13 cellular contexts compared by ENCODE assay signal in genomic region chr4:48899950-48900349, GRCh38. TPM values are rescaled to one million over a fixed set of nuclear protein-coding genes. Genes with fewer than 3 reads are reported as not detected.
DNase-seq lines count a peak whose midpoint lies in the region; ATAC-seq, FAIRE-seq and TF ChIP-seq lines count a peak whose summit lies in the region.
"Had no signal": no experiment of that assay in that cellular context is flagged by ENCODE, and none has a peak within 500 bp of the region (broad histone marks: within the 10 kb centered on the region; RNA-seq: fewer than 3 reads in every experiment).

No MANE protein-coding gene starts in this region.

- 89 to 92% methylated on average over 4 of the region's 4 CpGs for WGBS in aorta, 2 donors
- WGBS in small intestine, 3 donors = 89 to 96% (median 89%) methylated on average over 4 of the region's 4 CpGs

- no peak for FAIRE-seq in small intestine (lab: Jason Lieb, UNC)
- FAIRE-seq: RCC 7860 had no signal

- peaks cover 0 to 12% of the 10 kb centered on the region in 2 donors for H3K36me3 ChIP-seq in aorta (ENCODE audit: control insufficient read depth in 1 of 2, insufficient read depth in 2 of 2, low read length in 1 of 2)
- peaks cover 5 to 11% of the 10 kb centered on the region in 2 donors for H3K36me3 ChIP-seq in small intestine (ENCODE audit: control insufficient read depth in 2 of 2, insufficient read depth in 2 of 2, low read length in 2 of 2)

- H3K9me3 ChIP-seq in aorta (ENCODE audit: control insufficient read depth, low read length) = no peaks in the 10 kb centered on the region
- H3K9me3 ChIP-seq in small intestine (ENCODE audit: control insufficient read depth, low read depth) = no peaks in the 10 kb centered on the region

- H3K27me3 Mint-ChIP-seq in activated T-helper 1 cell treated with anti-CD3 and anti-CD28 coated beads, Interleukin-12 subunit alpha, Interleukin-12 subunit beta, Interleukin-2, Interleukin-4 antibody, amounts not matched to agents 30 ng/mL and 10 ng/mL and 1 ng/mL, durations not matched to agents 14 hours and 24 hours and 36 hours (ENCODE audit: insufficient read depth) = no peaks in the 10 kb centered on the region

- no peak for TF ChIP-seq CTCF in AG10803 (conservative IDR thresholded peaks at IDR 0.05; ENCODE audit: low read length)

- no peak overlapping the region for H3K27ac ChIP-seq in aorta (ENCODE audit: low read depth in 1 of 2, low read length in 2 of 2)
- H3K27ac ChIP-seq in small intestine (ENCODE audit: low read depth in 1 of 2, low read length in 1 of 2) = no peak overlapping the region

- ATAC-seq in HG03354 (IDR thresholded peaks at IDR 0.05; ENCODE audit: poor library complexity, severe bottlenecking, unreplicated experiment) (peak; percentile 14), GM18873 (IDR thresholded peaks at IDR 0.05; ENCODE audit: low FRiP score, unreplicated experiment) (no peak), HG02759 (IDR thresholded peaks at IDR 0.05; ENCODE audit: unreplicated experiment) (no peak), aorta (ENCODE audit: low FRiP score) (no peak)
- ATAC-seq: left colon had no signal

- H3K9me3 Mint-ChIP-seq in activated T-helper 1 cell treated with anti-CD3 and anti-CD28 coated beads, Interleukin-12 subunit alpha, Interleukin-12 subunit beta, Interleukin-2, Interleukin-4 antibody, amounts not matched to agents 30 ng/mL and 10 ng/mL and 1 ng/mL, durations not matched to agents 14 hours and 24 hours and 36 hours = no peaks in the 10 kb centered on the region
- H3K9me3 Mint-ChIP-seq: brain had no signal

- DNase-seq in AG10803 (ENCODE audit: low read depth) (peak; percentile 12), medulla oblongata (ENCODE audit: extremely low spot score) (peak; percentile 34), aorta (no peak), small intestine (no peak)
- DNase-seq in activated T-helper 1 cell treated with anti-CD3 and anti-CD28 coated beads, Interleukin-12 subunit alpha, Interleukin-12 subunit beta, Interleukin-2, Interleukin-4 antibody, amounts not matched to agents 30 ng/mL and 10 ng/mL and 1 ng/mL, durations not matched to agents 14 hours and 24 hours and 36 hours (ENCODE audit: low spot score) = no peak
- DNase-seq: activated CD4-positive, alpha-beta T cell treated with anti-CD3 and anti-CD28 coated beads for 4 hours; left colon; NCI-H2081 had no signal

- H3K4me3 ChIP-seq in AG10803 (ENCODE audit: low read length) = no peak overlapping the region
- no peak overlapping the region for H3K4me3 ChIP-seq in aorta (ENCODE audit: low read length in 2 of 2)
- no peak overlapping the region for H3K4me3 ChIP-seq in small intestine (ENCODE audit: low read depth in 1 of 2, low read length in 2 of 2)

- H3K36me3 Mint-ChIP-seq in activated T-helper 1 cell treated with anti-CD3 and anti-CD28 coated beads, Interleukin-12 subunit alpha, Interleukin-12 subunit beta, Interleukin-2, Interleukin-4 antibody, amounts not matched to agents 30 ng/mL and 10 ng/mL and 1 ng/mL, durations not matched to agents 14 hours and 24 hours and 36 hours (ENCODE audit: low read depth) = peaks cover 68% of the 10 kb centered on the region

- H3K4me1 ChIP-seq in aorta (ENCODE audit: control insufficient read depth in 1 of 2, insufficient read depth in 2 of 2, low read length in 2 of 2) (no peaks in the 10 kb centered on the region), small intestine (ENCODE audit: control insufficient read depth in 2 of 2, insufficient read depth in 1 of 2, low read depth in 1 of 2, low read length in 1 of 2) (peaks cover 0 to 3% of the 10 kb centered on the region in 2 donors)

- peak overlapping the region; percentile 49 for H3K27ac Mint-ChIP-seq in activated T-helper 1 cell treated with anti-CD3 and anti-CD28 coated beads, Interleukin-12 subunit alpha, Interleukin-12 subunit beta, Interleukin-2, Interleukin-4 antibody, amounts not matched to agents 30 ng/mL and 10 ng/mL and 1 ng/mL, durations not matched to agents 14 hours and 24 hours and 36 hours

- intact Hi-C loops in activated T-helper 1 cell treated with anti-CD3 and anti-CD28 coated beads, Interleukin-12 subunit alpha, Interleukin-12 subunit beta, Interleukin-2, Interleukin-4 antibody, amounts not matched to agents 30 ng/mL and 10 ng/mL and 1 ng/mL, durations not matched to agents 14 hours and 24 hours and 36 hours (cut with micrococcal nuclease) = loop anchor here (1.0 kb wide), 1 partner anchor 9 kb away; no protein-coding TSS in a partner anchor
- intact Hi-C loops in aorta (cut with DNase I) = loop anchor here in 1 of 2 donors (10.0 kb wide), 2 partner anchors 95 to 125 kb away; no protein-coding TSS in a partner anchor

- H3K4me1 Mint-ChIP-seq in activated T-helper 1 cell treated with anti-CD3 and anti-CD28 coated beads, Interleukin-12 subunit alpha, Interleukin-12 subunit beta, Interleukin-2, Interleukin-4 antibody, amounts not matched to agents 30 ng/mL and 10 ng/mL and 1 ng/mL, durations not matched to agents 14 hours and 24 hours and 36 hours (ENCODE audit: low read depth) = peaks cover 56% of the 10 kb centered on the region

- H3K27me3 ChIP-seq in aorta (ENCODE audit: control insufficient read depth in 1 of 2, insufficient read depth in 2 of 2, low read length in 1 of 2) = no peaks in the 10 kb centered on the region
- no peaks in the 10 kb centered on the region for H3K27me3 ChIP-seq in small intestine (ENCODE audit: control insufficient read depth in 2 of 2, insufficient read depth in 2 of 2, low read length in 2 of 2)

- peak overlapping the region; percentile 66 for H3K4me3 Mint-ChIP-seq in activated T-helper 1 cell treated with anti-CD3 and anti-CD28 coated beads, Interleukin-12 subunit alpha, Interleukin-12 subunit beta, Interleukin-2, Interleukin-4 antibody, amounts not matched to agents 30 ng/mL and 10 ng/mL and 1 ng/mL, durations not matched to agents 14 hours and 24 hours and 36 hours

RNA-seq across cellular contexts. Expression of gene OCIAD2, which starts 6.6 kb away (rescaled TPM):
- 59.6 and 62.5 TPM in 2 replicates for total RNA-seq in activated T-helper 1 cell treated with anti-CD3 and anti-CD28 coated beads, Interleukin-12 subunit alpha, Interleukin-12 subunit beta, Interleukin-2, Interleukin-4 antibody, amounts not matched to agents 30 ng/mL and 10 ng/mL and 1 ng/mL, durations not matched to agents 14 hours and 24 hours and 36 hours
- total RNA-seq in aorta = 10 to 100 TPM; 19.7 to 22.4 TPM
- 10 to 100 TPM; 24.8 to 65.9 TPM for polyA plus RNA-seq in aorta
- polyA plus RNA-seq in small intestine = 100 to 1,000 TPM in 2 of 3 donors, 10 to 100 TPM in 1; 90.5 to 223 (median 184) TPM

Comparison
In these comparisons a context has a peak if more than half of its experiments do, and no peak if none do; other contexts are left out.
1. DNase-seq: peak in AG10803 (single experiment) and medulla oblongata (single experiment); none in activated T-helper 1 cell treated with anti-CD3 and anti-CD28 coated beads, Interleukin-12 subunit alpha, Interleukin-12 subunit beta, Interleukin-2, Interleukin-4 antibody, amounts not matched to agents 30 ng/mL and 10 ng/mL and 1 ng/mL, durations not matched to agents 14 hours and 24 hours and 36 hours (single experiment), aorta (0 of 2) and small intestine (single experiment).